Comparison of ENCODE assay signal across 23 cellular contexts in the genomic region with DNA sequence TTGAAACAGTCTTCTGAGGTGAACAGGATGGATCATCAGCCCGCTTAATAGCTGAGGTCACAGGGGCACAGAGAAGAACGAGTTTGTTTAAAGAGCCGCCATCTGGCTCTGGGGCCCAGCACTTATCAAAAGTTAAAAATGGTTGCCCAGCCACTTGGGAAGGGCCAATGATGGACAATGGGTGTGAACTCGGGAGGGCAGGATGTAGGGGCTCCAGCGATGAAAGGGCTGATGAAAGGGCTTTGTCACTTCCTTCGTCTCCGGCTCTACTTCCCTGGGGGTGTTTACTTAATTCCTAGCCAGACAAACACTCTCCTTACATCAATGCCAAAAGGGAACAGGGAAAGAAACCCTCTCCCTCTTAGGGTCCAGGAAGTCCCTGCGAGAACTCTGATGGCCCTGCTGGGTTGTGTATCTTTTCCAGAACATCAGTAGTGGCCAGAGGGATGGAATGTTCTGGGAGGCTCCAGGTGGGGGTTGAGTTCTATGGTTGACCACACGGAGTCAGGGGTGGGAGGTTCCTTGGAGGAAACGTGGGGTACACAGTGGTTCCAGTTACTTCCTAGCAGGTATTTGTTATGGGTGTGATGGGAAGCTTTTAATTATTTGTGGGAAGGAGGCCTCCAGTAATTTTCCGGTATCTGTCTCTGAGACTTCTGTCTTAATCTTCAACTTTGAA. TPM values are rescaled to one million over a fixed set of nuclear protein-coding genes. Genes with fewer than 3 reads are reported as not detected.
DNase-seq lines count a peak whose midpoint lies in the region; ATAC-seq and TF ChIP-seq lines count a peak whose summit lies in the region.
"Had no signal": no experiment of that assay in that cellular context is flagged by ENCODE, and none has a peak within 500 bp of the region (broad histone marks: within the 10 kb centered on the region; RNA-seq: fewer than 3 reads in every experiment).

No MANE protein-coding gene starts in this region.

- no peak overlapping the region for H3K27ac ChIP-seq in endodermal cell (ENCODE audit: low read depth, low read length)
- H3K27ac ChIP-seq: parathyroid adenoma, transverse colon had no signal

- no peak overlapping the region for H3K4me3 ChIP-seq in endodermal cell (ENCODE audit: low read length)
- H3K4me3 ChIP-seq: transverse colon had no signal

- H3K27me3 Mint-ChIP-seq in endodermal cell (ENCODE audit: insufficient read depth) (peaks cover 23% of the 10 kb centered on the region), neural crest cell (ENCODE audit: low read depth) (peaks cover 3% of the 10 kb centered on the region)
- H3K27me3 Mint-ChIP-seq: naive thymus-derived CD8-positive, alpha-beta T cell had no signal

- H3K4me1 Mint-ChIP-seq in endodermal cell (peaks cover 28% of the 10 kb centered on the region), neural crest cell (peaks cover 32% of the 10 kb centered on the region)

- no peaks in the 10 kb centered on the region for H3K9me3 ChIP-seq in endodermal cell (ENCODE audit: control insufficient read depth, low read length)
- H3K9me3 ChIP-seq: BE2C, Caco-2, transverse colon had no signal

- ATAC-seq in HG03442 (IDR thresholded peaks at IDR 0.05; ENCODE audit: unreplicated experiment) = no peak
- no peak for ATAC-seq in GM18870 (IDR thresholded peaks at IDR 0.05; ENCODE audit: unreplicated experiment)
- ATAC-seq: naive thymus-derived CD8-positive, alpha-beta T cell had no signal

- peaks cover 3% of the 10 kb centered on the region for H3K4me1 ChIP-seq in endodermal cell (ENCODE audit: control insufficient read depth, insufficient read depth, low read length)
- H3K4me1 ChIP-seq: BE2C, Caco-2, parathyroid adenoma, transverse colon had no signal

- TF ChIP-seq CTCF in endodermal cell (conservative IDR thresholded peaks at IDR 0.05) (no peak), neural crest cell (conservative IDR thresholded peaks at IDR 0.05) (no peak)

- H3K27ac Mint-ChIP-seq in endodermal cell (no peak overlapping the region), neural crest cell (ENCODE audit: unreplicated experiment) (peak overlapping the region; percentile 44)
- H3K27ac Mint-ChIP-seq: activated CD4-positive, alpha-beta T cell treated with anti-CD3 and anti-CD28 coated beads, Interleukin-2, amount 10 ng/mL, durations not matched to agents 7 days and 5 days; H9 had no signal

- H3K9me3 Mint-ChIP-seq in endodermal cell (peaks cover 13% of the 10 kb centered on the region), neural crest cell (peaks cover 9% of the 10 kb centered on the region)
- H3K9me3 Mint-ChIP-seq: activated CD4-positive, alpha-beta T cell treated with anti-CD3 and anti-CD28 coated beads, Interleukin-2, amount 10 ng/mL, durations not matched to agents 7 days and 5 days; naive thymus-derived CD8-positive, alpha-beta T cell had no signal

- DNase-seq in EH (ENCODE audit: low read depth) (peak; percentile 6), M059J (ENCODE audit: low read depth) (peak; percentile 29), endodermal cell (peak; percentile 31), neural crest cell (ENCODE audit: low read depth, low spot score) (no peak), iPS-NIHi7 (ENCODE audit: extremely low spot score) (no peak)
- DNase-seq: activated CD4-positive, alpha-beta T cell treated with anti-CD3 and anti-CD28 coated beads, Interleukin-2, amount 10 ng/mL, durations not matched to agents 7 days and 5 days; activated CD8-positive, alpha-beta memory T cell treated with anti-CD3 and anti-CD28 coated beads, Interleukin-2, amount 50 U/mL, for 4 hours; BE2C; Caco-2; effector CD8-positive, alpha-beta T cell; GDM1; H9; hippocampal formation; mammary epithelial cell; naive thymus-derived CD8-positive, alpha-beta T cell; NCI-H2107; NCI-H524; SHP77 treated with DMSO at 0.1 percent for 48 hours; stimulated activated naive CD4-positive, alpha-beta T cell treated with Interleukin-2 at 50 U/mL for 16 hours; transverse colon had no signal

- WGBS in endodermal cell (ENCODE audit: insufficient coverage in 1 of 2, insufficient read length in 1 of 2), 2 experiments = 80 to 86% methylated on average over 3 to 11 of the region's 11 CpGs

- no peaks in the 10 kb centered on the region for H3K36me3 ChIP-seq in endodermal cell (ENCODE audit: control insufficient read depth, insufficient read depth, low read length)
- H3K36me3 ChIP-seq: BE2C, transverse colon had no signal

- peaks cover 3% of the 10 kb centered on the region for H3K27me3 ChIP-seq in endodermal cell (ENCODE audit: control insufficient read depth, insufficient read depth, low read length, poor library complexity, severe bottlenecking)
- H3K27me3 ChIP-seq: BE2C, transverse colon had no signal

- no peak overlapping the region for H3K4me3 Mint-ChIP-seq in endodermal cell
- peak overlapping the region; percentile 45 for H3K4me3 Mint-ChIP-seq in neural crest cell
- H3K4me3 Mint-ChIP-seq: activated CD4-positive, alpha-beta T cell treated with anti-CD3 and anti-CD28 coated beads, Interleukin-2, amount 10 ng/mL, durations not matched to agents 7 days and 5 days; H9; naive thymus-derived CD8-positive, alpha-beta T cell had no signal

- H3K9ac ChIP-seq in endodermal cell (ENCODE audit: extremely low read depth, low read length, poor library complexity, severe bottlenecking) = no peak overlapping the region
- H3K9ac ChIP-seq: parathyroid adenoma had no signal

- H3K36me3 Mint-ChIP-seq in endodermal cell (ENCODE audit: low read depth) (peaks cover 3% of the 10 kb centered on the region), neural crest cell (ENCODE audit: low read depth) (peaks cover 5% of the 10 kb centered on the region)
- H3K36me3 Mint-ChIP-seq: naive thymus-derived CD8-positive, alpha-beta T cell had no signal

RNA-seq across cellular contexts. Expression of gene ABCG1, which starts 9.0 kb away (rescaled TPM):
- not detected in 2 replicates for total RNA-seq in M059J (2014; rRNA removed; shearing (Covaris generic))
- total RNA-seq in endodermal cell = 1 to 10 TPM; 1.6 to 5.4 TPM
- polyA plus RNA-seq in endodermal cell (2013, experiment 1 of 2) = 1.5 TPM
- polyA plus RNA-seq in endodermal cell (2013, experiment 2 of 2) = 1.7 TPM
- total RNA-seq in neural crest cell = 2.8 and 3.3 TPM in 2 replicates
- total RNA-seq: Caco-2 had no signal

Comparison
In these comparisons a context has a peak if more than half of its experiments do, and no peak if none do; other contexts are left out.
1. DNase-seq: peak in EH (single experiment), M059J (single experiment) and endodermal cell (single experiment); none in neural crest cell (single experiment) and iPS-NIHi7 (single experiment).